In genomic region chr2:215652432-215652831, GRCh38 we compare ENCODE assay signal across 20 cellular contexts.
DNase-seq lines count a peak whose midpoint lies in the region; ATAC-seq and TF ChIP-seq lines count a peak whose summit lies in the region.
"Had no signal": no experiment of that assay in that cellular context is flagged by ENCODE, and none has a peak within 500 bp of the region (broad histone marks: within the 10 kb centered on the region; RNA-seq: fewer than 3 reads in every experiment).

No MANE protein-coding gene starts in this region.

- H3K4me3 ChIP-seq in hepatocyte = no peak overlapping the region
- no peak overlapping the region for H3K4me3 ChIP-seq in stomach smooth muscle (ENCODE audit: low read length in 2 of 2)
- H3K4me3 ChIP-seq: spleen had no signal

- H3K27ac ChIP-seq in hepatocyte (peak overlapping the region; percentile 46), stomach smooth muscle (ENCODE audit: low read length) (peak overlapping the region; percentile 75)
- H3K27ac ChIP-seq: parathyroid adenoma, spleen had no signal

- 87% methylated on average over 3 of the region's 3 CpGs for WGBS in hepatocyte (ENCODE audit: low lambda C conversion rate, missing lambda C conversion rate)

- no peak overlapping the region for H2AFZ ChIP-seq in hepatocyte
- H2AFZ ChIP-seq: parathyroid adenoma had no signal

- H3K4me2 ChIP-seq in hepatocyte = no peak overlapping the region

- H3K36me3 ChIP-seq in hepatocyte (replicated peaks; ENCODE audit: insufficient read depth, low read depth) = no peaks in the 10 kb centered on the region
- H3K36me3 ChIP-seq in stomach smooth muscle (ENCODE audit: control insufficient read depth in 2 of 2, insufficient read depth in 2 of 2, low read length in 2 of 2) = no peaks in the 10 kb centered on the region
- H3K36me3 ChIP-seq: spleen had no signal

- H3K4me1 ChIP-seq in hepatocyte (ENCODE audit: insufficient read depth) = peaks cover 8% of the 10 kb centered on the region
- peaks cover 16% of the 10 kb centered on the region for H3K4me1 ChIP-seq in stomach smooth muscle (ENCODE audit: control insufficient read depth, insufficient read depth, low read length)
- H3K4me1 ChIP-seq: parathyroid adenoma, spleen had no signal

- H4K20me1 ChIP-seq in hepatocyte (ENCODE audit: insufficient read depth, poor library complexity, severe bottlenecking) = no peaks in the 10 kb centered on the region

- no peaks in the 10 kb centered on the region for H3K27me3 ChIP-seq in hepatocyte
- no peaks in the 10 kb centered on the region for H3K27me3 ChIP-seq in stomach smooth muscle (ENCODE audit: control insufficient read depth in 1 of 2, insufficient read depth in 2 of 2, low read length in 2 of 2)
- H3K27me3 ChIP-seq: spleen had no signal

- TF ChIP-seq CTCF in hepatocyte (IDR thresholded peaks at IDR 0.05; ENCODE audit: poor library complexity) = no peak

- H3K9me3 ChIP-seq in hepatocyte (ENCODE audit: low read depth) = no peaks in the 10 kb centered on the region
- no peaks in the 10 kb centered on the region for H3K9me3 ChIP-seq in stomach smooth muscle (ENCODE audit: control insufficient read depth in 2 of 2, low read length in 2 of 2)
- H3K9me3 ChIP-seq: spleen had no signal

- no peak overlapping the region for H3K9ac ChIP-seq in stomach smooth muscle (ENCODE audit: low read length in 2 of 2)
- H3K9ac ChIP-seq: parathyroid adenoma had no signal

- DNase-seq in GM04504 (ENCODE audit: low read depth) (peak; percentile 91), astrocyte of the hippocampus (ENCODE audit: low read depth, low spot score) (peak; percentile 45), hepatocyte (ENCODE audit: low spot score) (no peak), germinal center (ENCODE audit: low spot score) (no peak), hypothalamus (lab: John Stamatoyannopoulos, UW) (no peak), UCSD-AML1 (lab: John Stamatoyannopoulos, UW; ENCODE audit: unreplicated experiment) (no peak)
- DNase-seq: anterior cingulate cortex; CD4-positive, alpha-beta T cell; cortex of kidney; DMS79 treated with DMSO at 0.1 percent for 48 hours; NCI-H1417 treated with DMSO at 0.1 percent for 48 hours; NCI-H2171; NCI-H774; spleen had no signal

- no peak for ATAC-seq in GM18867 (IDR thresholded peaks at IDR 0.05; ENCODE audit: unreplicated experiment)
- ATAC-seq: activated T-helper 17 cell treated with anti-CD3 and anti-CD28 coated beads, Interleukin-2, amount 50 U/mL, for 72 hours; left lobe of liver; stimulated activated memory B cell treated with anti-CD40 and anti-IgM and Interleukin-4, amounts not matched to agents 10 μg/mL and 1 μg/mL and 100 μg/mL, for 72 hours had no signal

- no peaks in the 10 kb centered on the region for H3K79me2 ChIP-seq in hepatocyte
- H3K79me2 ChIP-seq: parathyroid adenoma had no signal

- no peaks in the 10 kb centered on the region for H3K9me2 ChIP-seq in hepatocyte (replicated peaks; ENCODE audit: insufficient read depth)

Comparison
In these comparisons a context has a peak if more than half of its experiments do, and no peak if none do; other contexts are left out.
1. DNase-seq: peak in GM04504 (single experiment) and astrocyte of the hippocampus (single experiment); none in hepatocyte (single experiment), germinal center (single experiment), hypothalamus (0 of 51) and UCSD-AML1 (single experiment).